ENCODE assay signal across 8 cellular contexts in the genomic region with DNA sequence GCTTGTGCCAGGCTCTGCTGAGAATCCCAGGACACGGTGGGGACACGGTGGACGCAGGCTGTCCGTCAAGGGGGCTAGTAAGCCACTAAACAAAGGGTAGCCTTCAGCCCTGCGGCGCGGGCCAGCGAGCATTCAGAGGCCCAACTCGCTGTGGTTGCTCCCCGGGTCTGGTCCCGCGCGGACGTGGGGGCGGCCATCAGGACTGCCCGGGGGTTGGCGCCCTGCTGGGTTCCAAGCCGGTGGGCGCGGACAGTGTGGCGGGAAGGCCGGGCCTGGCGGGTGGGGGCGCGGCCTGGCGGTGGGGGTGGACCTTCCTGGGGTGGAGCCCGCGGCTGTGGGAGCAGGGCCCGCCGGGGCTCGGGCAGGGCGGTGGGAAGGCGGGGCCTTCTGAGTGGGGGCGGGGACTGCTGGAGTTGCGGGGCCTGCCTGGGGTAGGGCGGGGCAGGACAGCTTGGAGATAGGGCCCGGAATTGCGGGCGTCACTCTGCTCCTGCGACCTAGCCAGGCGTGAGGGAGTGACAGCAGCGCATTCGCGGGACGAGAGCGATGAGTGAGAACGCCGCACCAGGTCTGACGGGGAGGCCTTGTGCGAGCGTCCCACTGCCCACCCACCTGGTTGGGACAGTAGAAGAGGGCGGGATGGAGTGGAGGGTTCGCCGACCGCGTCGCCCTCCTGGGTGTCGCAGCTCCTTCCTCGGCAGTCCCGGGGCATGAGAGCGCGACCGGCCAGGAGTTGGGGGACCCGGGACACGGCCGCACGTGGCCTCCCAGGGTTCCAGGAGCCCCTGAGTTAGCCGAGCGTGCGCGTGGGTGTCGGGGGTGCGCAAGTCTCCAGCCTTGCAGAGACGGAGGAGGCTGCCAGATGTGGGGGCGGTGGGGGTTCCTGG. TPM values are rescaled to one million over a fixed set of nuclear protein-coding genes. Genes with fewer than 3 reads are reported as not detected.
DNase-seq lines count a peak whose midpoint lies in the region; ATAC-seq, FAIRE-seq and TF ChIP-seq lines count a peak whose summit lies in the region.

Gene SERHL2, plus strand, starts transcription at position 482 of the 887 bp plus-strand sequence. Its CDS starts 65 bp downstream, at position 547.

- H3F3A ChIP-seq in SK-N-SH (replicated peaks; ENCODE audit: insufficient read depth): no peaks in the 10 kb centered on the region

- peaks cover 10% of the 10 kb centered on the region for H3K27me3 ChIP-seq in HUES48 (ENCODE audit: control insufficient read depth, insufficient read depth, low read length)
- no peaks in the 10 kb centered on the region for H3K27me3 ChIP-seq in SK-N-SH (ENCODE audit: insufficient read depth)
- H3K27me3 ChIP-seq in testis: no peaks in the 10 kb centered on the region

- no peaks in the 10 kb centered on the region for H3K36me3 Mint-ChIP-seq in activated naive CD4-positive, alpha-beta T cell treated with anti-CD3 and anti-CD28 coated beads, Interleukin-2, amount 50 U/mL, for 72 hours
- no peaks in the 10 kb centered on the region for H3K36me3 Mint-ChIP-seq in osteocyte (ENCODE audit: unreplicated experiment)

- peaks cover 8% of the 10 kb centered on the region; the same call in 1 of the 3 replicates for H3K9me3 ChIP-seq in A549
- H3K9me3 ChIP-seq in HUES48 (ENCODE audit: control insufficient read depth, insufficient read depth, low read length): peaks cover 6% of the 10 kb centered on the region; the same call in 1 of the 2 replicates
- no peaks in the 10 kb centered on the region for H3K9me3 ChIP-seq in SK-N-SH
- H3K9me3 ChIP-seq in testis: no peaks in the 10 kb centered on the region

- TF ChIP-seq POLR2A in A549 (IDR thresholded peaks at IDR 0.05; ENCODE audit: low read length): peak; percentile 43
- TF ChIP-seq POLR2A in testis (IDR thresholded peaks at IDR 0.05): no peak

- no peaks in the 10 kb centered on the region for H3K36me3 ChIP-seq in HUES48 (ENCODE audit: control insufficient read depth, insufficient read depth, low read length)
- no peaks in the 10 kb centered on the region for H3K36me3 ChIP-seq in SK-N-SH (replicated peaks in 1 of 2; ENCODE audit: control insufficient read depth in 1 of 2, insufficient read depth in 2 of 2, low read length in 1 of 2)
- no peaks in the 10 kb centered on the region for H3K36me3 ChIP-seq in testis (ENCODE audit: low read depth, missing control alignments)

- H3K27ac Mint-ChIP-seq in activated naive CD4-positive, alpha-beta T cell treated with anti-CD3 and anti-CD28 coated beads, Interleukin-2, amount 50 U/mL, for 72 hours: peak within 1 kb of the TSS in 1 of 2 donors; percentile 95
- peak within 1 kb of the TSS; percentile 54 for H3K27ac Mint-ChIP-seq in osteocyte (ENCODE audit: unreplicated experiment)

- H3K27ac ChIP-seq in A549 (peak within 1 kb of the TSS; percentile 59 to 81), HUES48 (ENCODE audit: low read depth, low read length) (no peak within 1 kb of the TSS), SK-N-SH (ENCODE audit: low read depth in 2 of 2, low read length in 1 of 2) (no peak within 1 kb of the TSS), testis (peak within 1 kb of the TSS in 1 of 2 donors; percentile 45)

- peak; percentile 84 to 90 for DNase-seq in A549 (ENCODE audit: low read depth in 1 of 2, low spot score in 1 of 2)
- DNase-seq in SK-N-SH: peak; percentile 90
- peak; percentile 68 to 89 for DNase-seq in activated naive CD4-positive, alpha-beta T cell treated with anti-CD3 and anti-CD28 coated beads, Interleukin-2, amount 50 U/mL, for 72 hours (ENCODE audit: low spot score in 2 of 2)
- DNase-seq in head of caudate nucleus: peak; percentile 60 to 98 (median 87)
- peak; percentile 94 for DNase-seq in osteocyte (ENCODE audit: extremely low spot score, unreplicated experiment)
- peak; percentile 89 for DNase-seq in testis

- no peaks in the 10 kb centered on the region for H3K9me2 ChIP-seq in SK-N-SH

- intact Hi-C loops in head of caudate nucleus (cut with DNase I): no loop called here
- intact Hi-C loops in testis (cut with DNase I; ENCODE audit: low total_unique reads): no loop called here

- no peak for TF ChIP-seq CTCF in A549 (IDR thresholded peaks at IDR 0.05)
- no peak for TF ChIP-seq CTCF in SK-N-SH (IDR thresholded peaks at IDR 0.05)
- no peak for TF ChIP-seq CTCF in osteocyte (IDR thresholded peaks at IDR 0.05)
- no peak for TF ChIP-seq CTCF in testis (IDR thresholded peaks at IDR 0.05)

- CTCF ChIA-PET in A549 (lab: Yijun Ruan, JAX) (interaction anchor here (0.6 kb wide), 1 partner anchor 44 kb away, joined by 4 read pairs; no protein-coding TSS in a partner anchor), SK-N-SH (lab: Yijun Ruan, JAX) (no interaction called here)

- H3K9me3 Mint-ChIP-seq in activated naive CD4-positive, alpha-beta T cell treated with anti-CD3 and anti-CD28 coated beads, Interleukin-2, amount 50 U/mL, for 72 hours: no peaks in the 10 kb centered on the region
- H3K9me3 Mint-ChIP-seq in osteocyte (ENCODE audit: unreplicated experiment): no peaks in the 10 kb centered on the region

- TF ChIP-seq EP300 in A549 (IDR thresholded peaks at IDR 0.05): no peak
- TF ChIP-seq EP300 in SK-N-SH (IDR thresholded peaks at IDR 0.05; ENCODE audit: borderline replicate concordance in 1 of 2, low read depth in 1 of 2, low read length in 1 of 2): no peak

- H2AFZ ChIP-seq in SK-N-SH (ENCODE audit: low read depth): peak within 1 kb of the TSS; percentile 63

- TF ChIP-seq RAD21 in A549 (conservative IDR thresholded peaks at IDR 0.05 in 1 of 2, IDR thresholded peaks at IDR 0.05 in 1 of 2): no peak
- TF ChIP-seq RAD21 in SK-N-SH (IDR thresholded peaks at IDR 0.05; ENCODE audit: low read length): no peak

- H3K27me3 Mint-ChIP-seq in osteocyte (ENCODE audit: unreplicated experiment): peaks cover 9% of the 10 kb centered on the region

- peak within 1 kb of the TSS; percentile 75 for H3K4me3 Mint-ChIP-seq in osteocyte (ENCODE audit: unreplicated experiment)

- H3K79me2 ChIP-seq in SK-N-SH (ENCODE audit: insufficient read depth): no peaks in the 10 kb centered on the region

- no peak for FAIRE-seq in A549 (lab: Jason Lieb, UNC)

- POLR2A ChIA-PET in A549 (lab: Yijun Ruan, JAX): no interaction called here
- POLR2A ChIA-PET in SK-N-SH (lab: Yijun Ruan, JAX): no interaction called here

- no peaks in the 10 kb centered on the region for H4K20me1 ChIP-seq in SK-N-SH (ENCODE audit: insufficient read depth)

- peak within 1 kb of the TSS; percentile 63; the same call in 1 of the 2 replicates for H3K9ac ChIP-seq in HUES48 (ENCODE audit: low read depth, low read length)
- 0 out of 2 replicates have a peak within 1 kb of the TSS, but pooled peaks have one; percentile 36 for H3K9ac ChIP-seq in SK-N-SH

- H3K4me1 ChIP-seq in A549 (peaks cover 7% of the 10 kb centered on the region; the same call in 2 of the 3 replicates), HUES48 (ENCODE audit: control insufficient read depth, insufficient read depth, low read length) (peaks cover 8% of the 10 kb centered on the region; the same call in 1 of the 2 replicates), SK-N-SH (ENCODE audit: control insufficient read depth in 1 of 2, insufficient read depth in 2 of 2, low read depth in 1 of 2, low read length in 1 of 2) (no peaks in the 10 kb centered on the region; a peak in 1 of 4 replicates), testis (peaks cover 5% of the 10 kb centered on the region)

- H3K4me2 ChIP-seq in A549 (peak within 1 kb of the TSS; percentile 93), SK-N-SH (peak within 1 kb of the TSS; percentile 69)

- ATAC-seq in A549 (peak; percentile 78 to 93), GM18907 (IDR thresholded peaks at IDR 0.05; ENCODE audit: unreplicated experiment) (peak; percentile 57)
- peak; percentile 88 to 97 for ATAC-seq in activated naive CD4-positive, alpha-beta T cell treated with anti-CD3 and anti-CD28 coated beads, Interleukin-2, amount 50 U/mL, for 72 hours

- H3K4me3 ChIP-seq in A549: peak within 1 kb of the TSS; percentile 54
- H3K4me3 ChIP-seq in HUES48 (ENCODE audit: low read depth, low read length): peak within 1 kb of the TSS; percentile 79
- H3K4me3 ChIP-seq in SK-N-SH (ENCODE audit: low read depth in 2 of 2, low read length in 1 of 2): peak within 1 kb of the TSS; percentile 37 to 45; a peak in 3 of 4 replicates
- H3K4me3 ChIP-seq in testis: peak within 1 kb of the TSS; percentile 51 to 63

- peaks cover 5% of the 10 kb centered on the region for H3K4me1 Mint-ChIP-seq in osteocyte (ENCODE audit: unreplicated experiment)

- WGBS in A549 (ENCODE audit: missing lambda C conversion rate): 48% methylated on average over 43 of the region's 75 CpGs
- WGBS in SK-N-SH (ENCODE audit: low lambda C conversion rate): 23% methylated on average over 22 of the region's 75 CpGs
- 1 to 2% methylated on average over 37 to 56 of the region's 75 CpGs for WGBS in testis, 2 donors

TF ChIP-seq in A549, 52 proteins besides CTCF, POLR2A, EP300 and RAD21 (continues in another document):
- no peak for TF ChIP-seq KDM1A (IDR thresholded peaks at IDR 0.05; ENCODE audit: low read depth)

TF ChIP-seq in SK-N-SH, 30 proteins besides CTCF, POLR2A, EP300 and RAD21:
- TF ChIP-seq RFX5 (IDR thresholded peaks at IDR 0.05; ENCODE audit: low read length) (no peak), NFIC (IDR thresholded peaks at IDR 0.05; ENCODE audit: borderline replicate concordance) (no peak), FOXJ3 (CRISPR knock-in tag; IDR thresholded peaks at IDR 0.05) (no peak), CHD2 (IDR thresholded peaks at IDR 0.05; ENCODE audit: low read length, partially characterized antibody) (no peak), JUND (IDR thresholded peaks at IDR 0.05) (no peak), RCOR1 (IDR thresholded peaks at IDR 0.05; ENCODE audit: low read length) (no peak), GATA2 (CRISPR knock-in tag; IDR thresholded peaks at IDR 0.05) (no peak)

RNA-seq across cellular contexts. Expression of gene SERHL2, which starts in this region (rescaled TPM):
- polyA plus RNA-seq in A549 (2011; rRNA removed) (0.14 and 0.20 TPM in 2 replicates), A549 (2017; fragmentation: RNase III; extraction: RNeasy Plus Mini Kit Qiagen cat#74134 plus additional on column Dnase treatment) (0.21 to 0.42 TPM (median 0.38 TPM) in 3 replicates), SK-N-SH (2012; rRNA removed) (3.1 and 3.8 TPM in 2 replicates), testis (ENCODE audit: insufficient read depth, low read depth, low replicate concordance) (11.3 TPM)
- polyA plus RNA-seq in A549 (2012; cell fraction: cytosol; rRNA removed): 0.08 and 0.23 TPM in 2 replicates
- 0.25 and 0.95 TPM in 2 replicates for polyA plus RNA-seq in A549 (2012; cell fraction: nucleus; rRNA removed)
- 1.1 TPM in 1 of 2 replicates, not detected in the other for polyA minus RNA-seq in A549 (2011; rRNA and poly(A)+ RNA removed)
- polyA plus RNA-seq in SK-N-SH (2012; cell fraction: cytosol; rRNA removed): 2.5 and 3.4 TPM in 2 replicates
- 3.9 and 4.6 TPM in 2 replicates for polyA plus RNA-seq in SK-N-SH (2012; cell fraction: nucleus; rRNA removed)
- total RNA-seq in activated naive CD4-positive, alpha-beta T cell treated with anti-CD3 and anti-CD28 coated beads, Interleukin-2, amount 50 U/mL, for 72 hours: 1 to 10 TPM; 1.2 to 1.9 TPM
- total RNA-seq in osteocyte (1.3 and 1.4 TPM in 2 replicates), testis (1 to 10 TPM; 6.9 to 8.8 TPM)

Comparison
In these comparisons a context has a peak if more than half of its experiments do, and no peak if none do; other contexts are left out.
1. H3K27ac ChIP-seq: peak in A549 (2 of 2); none in HUES48 (single experiment) and SK-N-SH (0 of 2).
2. Peak in every context shown above with its lines, with median percentiles within 50 percentile points of each other: ATAC-seq, DNase-seq and H3K4me3 ChIP-seq.